ENCODE assay signal across 25 cellular contexts in the genomic region with DNA sequence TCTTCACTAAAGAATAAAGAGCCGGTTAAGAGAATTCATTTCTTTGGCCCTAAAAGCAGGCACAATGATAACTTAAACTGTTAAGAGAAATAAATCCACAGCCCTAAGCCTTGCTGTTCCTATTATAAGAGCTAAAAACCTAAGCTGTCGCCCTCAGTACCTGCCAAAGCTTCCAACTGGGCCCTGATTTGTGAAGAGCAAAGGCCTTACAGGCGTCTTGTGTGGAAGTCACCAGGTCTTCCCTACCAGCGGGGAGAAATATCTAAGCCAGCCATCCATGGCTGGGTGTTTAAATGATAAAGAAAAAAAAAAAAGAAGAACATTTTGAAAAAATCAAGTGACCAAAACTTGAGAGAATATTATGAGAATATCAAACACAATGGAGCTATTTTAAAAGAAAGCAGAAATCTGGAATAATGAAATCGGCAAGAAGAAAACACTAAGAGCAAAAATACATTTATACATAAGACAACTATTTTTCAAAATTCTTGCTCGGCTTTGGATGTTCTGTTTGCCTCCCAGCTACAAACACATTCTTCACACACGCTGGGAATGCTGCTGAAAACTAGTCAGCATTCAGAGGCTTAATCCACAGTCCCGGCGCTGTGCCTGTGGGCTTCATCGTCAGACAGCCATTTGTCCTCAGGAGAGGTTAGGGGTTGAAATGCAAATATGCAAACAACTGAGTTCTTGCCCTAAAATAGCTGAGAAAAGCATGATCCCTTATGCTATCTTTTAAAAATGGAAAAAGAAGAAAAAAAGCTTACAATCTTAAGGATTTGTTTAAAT.
DNase-seq lines count a peak whose midpoint lies in the region; ATAC-seq, FAIRE-seq and TF ChIP-seq lines count a peak whose summit lies in the region.
"Had no signal": no experiment of that assay in that cellular context is flagged by ENCODE, and none has a peak within 500 bp of the region (broad histone marks: within the 10 kb centered on the region; RNA-seq: fewer than 3 reads in every experiment).

No MANE protein-coding gene starts in this region.

- no peaks in the 10 kb centered on the region for H3K4me1 Mint-ChIP-seq in activated naive CD4-positive, alpha-beta T cell treated with anti-CD3 and anti-CD28 coated beads for 36 hours (ENCODE audit: low read depth)
- H3K4me1 Mint-ChIP-seq: activated CD4-positive, alpha-beta T cell treated with anti-CD3 and anti-CD28 coated beads for 36 hours; T-helper 17 cell had no signal

- WGBS in ectodermal cell, 2 experiments = 28% methylated on average over 10 of the region's 10 CpGs

- POLR2A ChIA-PET in AG04449 (lab: Yijun Ruan, JAX) = no interaction called here
- POLR2A ChIA-PET in OCI-LY7 (lab: Charles Lee) = interaction anchor here (0.7 kb wide), 1 partner anchor 265 kb away, joined by 3 read pairs; no protein-coding TSS in a partner anchor

- no peaks in the 10 kb centered on the region for H3K79me2 ChIP-seq in OCI-LY7 (ENCODE audit: insufficient read depth, low read depth, low read length)

- intact Hi-C loops in lower lobe of right lung (cut with DNase I) (no loop called here), OCI-LY7 (cut with micrococcal nuclease; ENCODE audit: unreplicated experiment) (no loop called here)
- intact Hi-C loops in activated naive CD4-positive, alpha-beta T cell treated with anti-CD3 and anti-CD28 coated beads for 36 hours (cut with micrococcal nuclease) = no loop called here

- H3K27me3 ChIP-seq in ectodermal cell (ENCODE audit: control insufficient read depth, insufficient read depth, low read length, poor library complexity, severe bottlenecking) (no peaks in the 10 kb centered on the region), lower lobe of right lung (ENCODE audit: low read depth) (peaks cover 2% of the 10 kb centered on the region)
- H3K27me3 ChIP-seq: upper lobe of right lung had no signal

- H3K4me3 ChIP-seq in AG04449 (ENCODE audit: low read depth, low read length) (no peak overlapping the region), ectodermal cell (ENCODE audit: insufficient read depth, low read depth, low read length) (no peak overlapping the region), lower lobe of right lung (no peak overlapping the region), OCI-LY7 (ENCODE audit: low read depth, low read length, poor library complexity, severe bottlenecking) (no peak overlapping the region)
- H3K4me3 ChIP-seq: prostate gland, upper lobe of right lung had no signal

- no peaks in the 10 kb centered on the region for H4K20me1 ChIP-seq in OCI-LY7 (ENCODE audit: insufficient read depth, low read length)

- CTCF ChIA-PET in AG04449 (lab: Yijun Ruan, JAX) = interaction anchor here (1.5 to 3.9 kb wide), 4 partner anchors 14 to 311 kb away, joined by 3 to 23 read pairs (median 6); no protein-coding TSS in a partner anchor
- CTCF ChIA-PET in OCI-LY7 (lab: Charles Lee; ENCODE audit: unreplicated experiment) = no interaction called here
- CTCF ChIA-PET in activated naive CD4-positive, alpha-beta T cell treated with anti-CD3 and anti-CD28 coated beads for 36 hours (lab: Charles Lee) = interaction anchor here (0.5 to 1.2 kb wide), 2 partner anchors 14 to 154 kb away, joined by 3 read pairs; no protein-coding TSS in a partner anchor

- H3K36me3 ChIP-seq in ectodermal cell (ENCODE audit: control insufficient read depth, insufficient read depth, low read length) = no peaks in the 10 kb centered on the region
- H3K36me3 ChIP-seq in lower lobe of right lung = no peaks in the 10 kb centered on the region
- H3K36me3 ChIP-seq in OCI-LY7 (ENCODE audit: insufficient read depth, low read length) = no peaks in the 10 kb centered on the region
- H3K36me3 ChIP-seq: prostate gland, upper lobe of right lung had no signal

- no peaks in the 10 kb centered on the region for H3K9me2 ChIP-seq in OCI-LY7 (ENCODE audit: insufficient read depth, low read length)

- H3K9me3 ChIP-seq in ectodermal cell (ENCODE audit: control insufficient read depth, low read length) = no peaks in the 10 kb centered on the region
- no peaks in the 10 kb centered on the region for H3K9me3 ChIP-seq in lower lobe of right lung
- no peaks in the 10 kb centered on the region for H3K9me3 ChIP-seq in OCI-LY7 (ENCODE audit: low read length)
- H3K9me3 ChIP-seq: prostate gland, upper lobe of right lung had no signal

- H3K4me2 ChIP-seq in OCI-LY7 (ENCODE audit: low read length) = no peak overlapping the region

- DNase-seq in AG04449 (ENCODE audit: low read depth, low spot score) = peak; percentile 12
- DNase-seq in HTR-8/SVneo (ENCODE audit: insufficient read length, low spot score) = no peak
- DNase-seq in lower lobe of right lung = no peak
- no peak for DNase-seq in NCI-H524 treated with DMSO at 0.1 percent for 48 hours (lab: John Stamatoyannopoulos, UW)
- no peak for DNase-seq in OCI-LY7 (ENCODE audit: low spot score)
- no peak for DNase-seq in NCI-H69 (lab: John Stamatoyannopoulos, UW)
- DNase-seq in activated naive CD4-positive, alpha-beta T cell treated with anti-CD3 and anti-CD28 coated beads for 36 hours = no peak
- DNase-seq: activated CD4-positive, alpha-beta T cell treated with anti-CD3 and anti-CD28 coated beads for 36 hours; activated CD8-positive, alpha-beta memory T cell treated with anti-CD3 and anti-CD28 coated beads, Interleukin-2, amount 50 U/mL, for 4 hours; activated naive CD4-positive, alpha-beta T cell; CD4-positive, alpha-beta T cell; dermis blood vessel endothelial cell; left cardiac atrium; MM.1S; NCI-H1930; NCI-H446 treated with DMSO at 0.1 percent for 48 hours; Right ventricle myocardium superior; stimulated activated CD4-positive, alpha-beta T cell treated with anti-CD3 and anti-CD28 coated beads, Interleukin-12 subunit alpha, Interleukin-12 subunit beta, amount 100 ng/mL, for 4 hours; stimulated activated naive CD8-positive, alpha-beta T cell treated with anti-CD3 and anti-CD28 coated beads, Interleukin-15, Interleukin-2, amounts not matched to agents 100 U/mL and 50 U/mL, for 24 hours; T-helper 17 cell; upper lobe of right lung had no signal

- no TSS peak for BruUV-seq in OCI-LY7 (replicated peaks; lab: Mats Ljungman, UMichigan)

- peaks cover 10% of the 10 kb centered on the region for H3K4me1 ChIP-seq in ectodermal cell (ENCODE audit: control insufficient read depth, insufficient read depth, low read length)
- no peaks in the 10 kb centered on the region for H3K4me1 ChIP-seq in lower lobe of right lung
- H3K4me1 ChIP-seq in OCI-LY7 (ENCODE audit: insufficient read depth, low read length, poor library complexity, severe bottlenecking) = no peaks in the 10 kb centered on the region
- H3K4me1 ChIP-seq: prostate gland, upper lobe of right lung had no signal

- H3K4me3 Mint-ChIP-seq in activated naive CD4-positive, alpha-beta T cell treated with anti-CD3 and anti-CD28 coated beads for 36 hours = no peak overlapping the region
- H3K4me3 Mint-ChIP-seq: activated CD4-positive, alpha-beta T cell treated with anti-CD3 and anti-CD28 coated beads for 36 hours; CD4-positive, alpha-beta T cell; T-helper 17 cell had no signal

- peak; percentile 13 for FAIRE-seq in HTR-8/SVneo (lab: Jason Lieb, UNC)
- FAIRE-seq: GM12892 had no signal

- no peaks in the 10 kb centered on the region for H3K36me3 Mint-ChIP-seq in activated naive CD4-positive, alpha-beta T cell treated with anti-CD3 and anti-CD28 coated beads for 36 hours (ENCODE audit: low read depth)

- H3K9me3 Mint-ChIP-seq in activated naive CD4-positive, alpha-beta T cell treated with anti-CD3 and anti-CD28 coated beads for 36 hours = peaks cover 6% of the 10 kb centered on the region
- H3K9me3 Mint-ChIP-seq: CD4-positive, alpha-beta T cell had no signal

- TF ChIP-seq CTCF in AG04449 (IDR thresholded peaks at IDR 0.05; ENCODE audit: insufficient read depth, low read length, missing control alignments) (no peak), lower lobe of right lung (IDR thresholded peaks at IDR 0.05) (no peak), OCI-LY7 (conservative IDR thresholded peaks at IDR 0.05; ENCODE audit: low read length) (no peak)

- no peak overlapping the region for H2AFZ ChIP-seq in OCI-LY7 (ENCODE audit: low read length)

- H3K27ac Mint-ChIP-seq in activated naive CD4-positive, alpha-beta T cell treated with anti-CD3 and anti-CD28 coated beads for 36 hours = no peak overlapping the region
- H3K27ac Mint-ChIP-seq: activated CD4-positive, alpha-beta T cell treated with anti-CD3 and anti-CD28 coated beads for 36 hours; CD4-positive, alpha-beta T cell; T-helper 17 cell had no signal

- no peak for ATAC-seq in lower lobe of right lung
- ATAC-seq: activated CD4-positive, alpha-beta T cell treated with anti-CD3 and anti-CD28 coated beads for 36 hours; HCT116; left cardiac atrium; stimulated activated naive CD8-positive, alpha-beta T cell treated with anti-CD3 and anti-CD28 coated beads, Interleukin-15, Interleukin-2, amounts not matched to agents 100 U/mL and 50 U/mL, for 24 hours; T-helper 17 cell; upper lobe of right lung had no signal

- peak overlapping the region; percentile 38 for H3K27ac ChIP-seq in ectodermal cell (ENCODE audit: insufficient read depth, low read depth, low read length, poor library complexity, severe bottlenecking)
- H3K27ac ChIP-seq in lower lobe of right lung = peak overlapping the region; percentile 11
- no peak overlapping the region for H3K27ac ChIP-seq in OCI-LY7 (ENCODE audit: low read depth, low read length, poor library complexity, severe bottlenecking)
- H3K27ac ChIP-seq: prostate gland, upper lobe of right lung had no signal

- peaks cover 5% of the 10 kb centered on the region for H3K27me3 Mint-ChIP-seq in activated naive CD4-positive, alpha-beta T cell treated with anti-CD3 and anti-CD28 coated beads for 36 hours (ENCODE audit: low read depth)
